8 cellular contexts compared by ENCODE assay signal in genomic region chr6:18263561-18264337, GRCh38. TPM values are rescaled to one million over a fixed set of nuclear protein-coding genes. Genes with fewer than 3 reads are reported as not detected.
DNase-seq lines count a peak whose midpoint lies in the region; ATAC-seq and TF ChIP-seq lines count a peak whose summit lies in the region.

No MANE protein-coding gene starts in this region.

- peak overlapping the region; percentile 96 for H3K4me3 Mint-ChIP-seq in activated naive CD4-positive, alpha-beta T cell treated with anti-CD3 and anti-CD28 coated beads for 36 hours
- H3K4me3 Mint-ChIP-seq in neural crest cell: peak overlapping the region; percentile 95

- DNase-seq in activated CD4-positive, alpha-beta T cell treated with anti-CD3 and anti-CD28 coated beads for 48 hours: peak; percentile 49
- no peak for DNase-seq in activated CD4-positive, alpha-beta T cell treated with anti-CD3 and anti-CD28 coated beads, Interleukin-2, amount 50 U/mL, for 4 hours
- peak; percentile 64 for DNase-seq in NCI-H510A (lab: John Stamatoyannopoulos, UW)
- DNase-seq in activated naive CD4-positive, alpha-beta T cell treated with anti-CD3 and anti-CD28 coated beads for 36 hours: peak; percentile 27
- peak; percentile 37 for DNase-seq in germinal center (ENCODE audit: low spot score)
- no peak for DNase-seq in neural crest cell (ENCODE audit: low read depth, low spot score)
- DNase-seq in effector CD4-positive, alpha-beta T cell: no peak

- peaks cover 7% of the 10 kb centered on the region for H3K9me3 Mint-ChIP-seq in activated naive CD4-positive, alpha-beta T cell treated with anti-CD3 and anti-CD28 coated beads for 36 hours
- no peaks in the 10 kb centered on the region for H3K9me3 Mint-ChIP-seq in neural crest cell

- H3K27ac Mint-ChIP-seq in activated naive CD4-positive, alpha-beta T cell treated with anti-CD3 and anti-CD28 coated beads for 36 hours: peak overlapping the region; percentile 98
- peak overlapping the region; percentile 97 for H3K27ac Mint-ChIP-seq in neural crest cell (ENCODE audit: unreplicated experiment)

- CTCF ChIA-PET in activated naive CD4-positive, alpha-beta T cell treated with anti-CD3 and anti-CD28 coated beads for 36 hours (lab: Charles Lee): interaction anchor here (0.6 to 1.6 kb wide), 2 partner anchors 11 to 67 kb away, joined by 4 read pairs; no protein-coding TSS in a partner anchor

- no peak for TF ChIP-seq CTCF in neural crest cell (conservative IDR thresholded peaks at IDR 0.05)

- H3K4me1 Mint-ChIP-seq in activated naive CD4-positive, alpha-beta T cell treated with anti-CD3 and anti-CD28 coated beads for 36 hours (ENCODE audit: low read depth): peaks cover 50% of the 10 kb centered on the region
- peaks cover 53% of the 10 kb centered on the region for H3K4me1 Mint-ChIP-seq in neural crest cell

- H3K27me3 Mint-ChIP-seq in activated naive CD4-positive, alpha-beta T cell treated with anti-CD3 and anti-CD28 coated beads for 36 hours (ENCODE audit: low read depth): no peaks in the 10 kb centered on the region
- H3K27me3 Mint-ChIP-seq in neural crest cell (ENCODE audit: low read depth): no peaks in the 10 kb centered on the region

- peak; percentile 21 for ATAC-seq in HG02852 (IDR thresholded peaks at IDR 0.05; ENCODE audit: unreplicated experiment)

- intact Hi-C loops in activated naive CD4-positive, alpha-beta T cell treated with anti-CD3 and anti-CD28 coated beads for 36 hours (cut with micrococcal nuclease): loop anchor here (1.0 to 5.0 kb wide), 10 partner anchors 22 to 1941 kb away; partner anchors contain the start of genes FAM8A1, KDM1B, NUP153 and RNF144B

- H3K36me3 Mint-ChIP-seq in activated naive CD4-positive, alpha-beta T cell treated with anti-CD3 and anti-CD28 coated beads for 36 hours (ENCODE audit: low read depth): peaks cover 43% of the 10 kb centered on the region
- H3K36me3 Mint-ChIP-seq in neural crest cell (ENCODE audit: low read depth): peaks cover 15% of the 10 kb centered on the region

RNA-seq across cellular contexts. Expression of gene DEK, which starts 0.6 kb away (rescaled TPM):
- total RNA-seq in activated naive CD4-positive, alpha-beta T cell treated with anti-CD3 and anti-CD28 coated beads for 36 hours: 100 to 1,000 TPM; 200 to 203 TPM
- total RNA-seq in neural crest cell: 207 and 221 TPM in 2 replicates

Comparison
In these comparisons a context has a peak if more than half of its experiments do, and no peak if none do; other contexts are left out.
1. DNase-seq: peak in activated CD4-positive, alpha-beta T cell treated with anti-CD3 and anti-CD28 coated beads for 48 hours (single experiment), NCI-H510A (single experiment), activated naive CD4-positive, alpha-beta T cell treated with anti-CD3 and anti-CD28 coated beads for 36 hours (single experiment) and germinal center (single experiment); none in activated CD4-positive, alpha-beta T cell treated with anti-CD3 and anti-CD28 coated beads, Interleukin-2, amount 50 U/mL, for 4 hours (0 of 2), neural crest cell (single experiment) and effector CD4-positive, alpha-beta T cell (single experiment).